Comparison of ENCODE assay signal across 8 cellular contexts in genomic region chr12:106246891-106247730, GRCh38. TPM values are rescaled to one million over a fixed set of nuclear protein-coding genes. Genes with fewer than 3 reads are reported as not detected.
DNase-seq lines count a peak whose midpoint lies in the region; ATAC-seq and TF ChIP-seq lines count a peak whose summit lies in the region.

No MANE protein-coding gene starts in this region.

- H3K4me1 Mint-ChIP-seq in GM23338, result peaks cover 29% of the 10 kb centered on the region
- H3K4me1 Mint-ChIP-seq in stimulated activated naive CD8-positive, alpha-beta T cell treated with anti-CD3 and anti-CD28 coated beads, Interleukin-15, amount 100 ng/mL, for 72 hours, result peaks cover 27% of the 10 kb centered on the region

- no peaks in the 10 kb centered on the region for H3K9me3 Mint-ChIP-seq in GM23338
- H3K9me3 Mint-ChIP-seq in stimulated activated naive CD8-positive, alpha-beta T cell treated with anti-CD3 and anti-CD28 coated beads, Interleukin-15, amount 100 ng/mL, for 72 hours, result no peaks in the 10 kb centered on the region

- peaks cover 4% of the 10 kb centered on the region for H3K27me3 Mint-ChIP-seq in GM23338 (ENCODE audit: insufficient read depth, low read depth, poor library complexity)
- no peaks in the 10 kb centered on the region for H3K27me3 Mint-ChIP-seq in stimulated activated naive CD8-positive, alpha-beta T cell treated with anti-CD3 and anti-CD28 coated beads, Interleukin-15, amount 100 ng/mL, for 72 hours

- peak; percentile 64 for DNase-seq in Daoy (ENCODE audit: low read depth)
- DNase-seq in GM23338 (ENCODE audit: low spot score), result peak; percentile 56
- DNase-seq in NCI-H1105 treated with DMSO at 0.1 percent for 48 hours (lab: John Stamatoyannopoulos, UW), result peak; percentile 45
- DNase-seq in activated T-cell treated with anti-CD3 and anti-CD28 coated beads for 48 hours (ENCODE audit: low read depth), result peak; percentile 47
- no peak for DNase-seq in epithelial cell of prostate (ENCODE audit: low read depth, low spot score)
- peak; percentile 52 to 58 for DNase-seq in stimulated activated naive CD8-positive, alpha-beta T cell treated with anti-CD3 and anti-CD28 coated beads, Interleukin-15, amount 100 ng/mL, for 72 hours
- DNase-seq in NCI-H226, result no peak

- peaks cover 29% of the 10 kb centered on the region for H3K79me2 ChIP-seq in GM23338 (replicated peaks; ENCODE audit: insufficient read depth)

- no peaks in the 10 kb centered on the region for H3K36me3 ChIP-seq in GM23338 (ENCODE audit: insufficient read depth)

- TF ChIP-seq CTCF in GM23338 (conservative IDR thresholded peaks at IDR 0.05; ENCODE audit: low read depth in 2 of 2), result no peak

- H3K27me3 ChIP-seq in GM23338 (ENCODE audit: insufficient read depth), result 0 out of 2 replicates have a peak, but pooled peaks cover 6% of the 10 kb centered on the region
- H3K27me3 ChIP-seq in mononuclear cell (ENCODE audit: insufficient read depth, low read length), result no peaks in the 10 kb centered on the region

- H3K4me1 ChIP-seq in GM23338 (ENCODE audit: insufficient read depth) (peaks cover 26% of the 10 kb centered on the region; the same call in 1 of the 2 replicates), mononuclear cell (ENCODE audit: insufficient read depth, low read length) (peaks cover 77% of the 10 kb centered on the region)

- H2AFZ ChIP-seq in GM23338, result peak overlapping the region; percentile 56; the same call in 1 of the 2 replicates

- no peak overlapping the region for H3K27ac Mint-ChIP-seq in GM23338
- H3K27ac Mint-ChIP-seq in stimulated activated naive CD8-positive, alpha-beta T cell treated with anti-CD3 and anti-CD28 coated beads, Interleukin-15, amount 100 ng/mL, for 72 hours, result peak overlapping the region; percentile 80 to 96

- H3K9me2 ChIP-seq in GM23338 (ENCODE audit: insufficient read depth), result no peaks in the 10 kb centered on the region

- no peaks in the 10 kb centered on the region for H3F3A ChIP-seq in GM23338 (replicated peaks; ENCODE audit: low read depth)

- H3K36me3 Mint-ChIP-seq in GM23338 (ENCODE audit: low read depth), result peaks cover 16% of the 10 kb centered on the region; the same call in 2 of the 3 replicates

- H4K20me1 ChIP-seq in GM23338 (replicated peaks; ENCODE audit: insufficient read depth), result peaks cover 10% of the 10 kb centered on the region; the same call in 1 of the 2 replicates

- no peaks in the 10 kb centered on the region for H3K9me3 ChIP-seq in mononuclear cell (ENCODE audit: low read depth, low read length)

- H3K4me3 Mint-ChIP-seq in GM23338, result peak overlapping the region; percentile 70
- H3K4me3 Mint-ChIP-seq in stimulated activated naive CD8-positive, alpha-beta T cell treated with anti-CD3 and anti-CD28 coated beads, Interleukin-15, amount 100 ng/mL, for 72 hours, result peak overlapping the region; percentile 78 to 86

- H3K4me3 ChIP-seq in GM23338 (peak overlapping the region; percentile 85), mononuclear cell (ENCODE audit: low read length) (peak overlapping the region; percentile 64)

- H3K4me2 ChIP-seq in GM23338, result peak overlapping the region; percentile 94

- peak; percentile 30 for ATAC-seq in GM23338
- ATAC-seq in stimulated activated naive CD8-positive, alpha-beta T cell treated with anti-CD3 and anti-CD28 coated beads, Interleukin-15, amount 100 ng/mL, for 72 hours, result peak; percentile 47

- H3K27ac ChIP-seq in GM23338 (ENCODE audit: low read depth) (no peak overlapping the region), epithelial cell of prostate (peak overlapping the region; percentile 95)

TF ChIP-seq in GM23338, 12 proteins besides CTCF, POLR2A, EP300 and RAD21:
- TF ChIP-seq CREB1 (CRISPR knock-in tag; IDR thresholded peaks at IDR 0.05; ENCODE audit: low read depth), result no peak
TF ChIP-seq in GM23338: peak in this region for 0.

RNA-seq across cellular contexts. Expression of gene CKAP4, which starts 0.7 kb away (rescaled TPM):
- 90.9 and 101 TPM in 2 replicates for total RNA-seq in Daoy (2014; rRNA removed; shearing (Covaris generic))
- 54.8 and 58.8 TPM in 2 replicates for total RNA-seq in GM23338 (2014; rRNA removed; shearing (Covaris generic))
- polyA plus RNA-seq in GM23338 (2016; fragmentation: Nextera tagmentation; extraction: Ambion mirVana), result 32.3 and 35.2 TPM in 2 replicates
- total RNA-seq in mononuclear cell, result 40.4 TPM

RNA-seq across cellular contexts. Expression of gene TCP11L2, which starts 55.4 kb away (rescaled TPM):
- 2.3 and 2.5 TPM in 2 replicates for total RNA-seq in Daoy (2014; rRNA removed; shearing (Covaris generic))
- 4.4 and 5.2 TPM in 2 replicates for total RNA-seq in GM23338 (2014; rRNA removed; shearing (Covaris generic))
- polyA plus RNA-seq in GM23338 (2016; fragmentation: Nextera tagmentation; extraction: Ambion mirVana), result 1.4 and 2.4 TPM in 2 replicates
- total RNA-seq in mononuclear cell, result 201 TPM

Comparison
In these comparisons a context has a peak if more than half of its experiments do, and no peak if none do; other contexts are left out.
1. DNase-seq: peak in Daoy (single experiment), GM23338 (single experiment), NCI-H1105 treated with DMSO at 0.1 percent for 48 hours (single experiment), activated T-cell treated with anti-CD3 and anti-CD28 coated beads for 48 hours (single experiment) and stimulated activated naive CD8-positive, alpha-beta T cell treated with anti-CD3 and anti-CD28 coated beads, Interleukin-15, amount 100 ng/mL, for 72 hours (2 of 2); none in epithelial cell of prostate (single experiment) and NCI-H226 (single experiment).
2. RNA of gene TCP11L2, which starts 55.4 kb away (total RNA-seq): 201 TPM in mononuclear cell (single experiment); 4.4 to 5.2 TPM in GM23338 and 2.3 to 2.5 TPM in Daoy; every median in the first group is over 10 times any median in the second.